Comparison of ENCODE assay signal across 10 cellular contexts in genomic region chr9:89686134-89686533, GRCh38.
DNase-seq lines count a peak whose midpoint lies in the region; ATAC-seq and TF ChIP-seq lines count a peak whose summit lies in the region.
"Had no signal": no experiment of that assay in that cellular context is flagged by ENCODE, and none has a peak within 500 bp of the region (broad histone marks: within the 10 kb centered on the region; RNA-seq: fewer than 3 reads in every experiment).

No MANE protein-coding gene starts in this region.

- peak; percentile 88 for DNase-seq in NCI-H1105 (lab: John Stamatoyannopoulos, UW)
- peak; percentile 42 to 74 for DNase-seq in SHP77 (lab: John Stamatoyannopoulos, UW)
- peak; percentile 73 for DNase-seq in left lobe of liver (ENCODE audit: low spot score)
- no peak for DNase-seq in inferior parietal cortex (ENCODE audit: extremely low spot score)
- no peak for DNase-seq in spleen
- DNase-seq in NCI-H2029 treated with DMSO at 0.1 percent for 48 hours (lab: John Stamatoyannopoulos, UW), result no peak
- no peak for DNase-seq in gastrocnemius medialis
- DNase-seq: effector CD8-positive, alpha-beta T cell; occipital lobe had no signal

- WGBS in spleen, 5 donors, result 53 to 73% (median 67%) methylated on average over 5 of the region's 5 CpGs

- H3K4me1 ChIP-seq in BLaER1 (peaks cover 15% of the 10 kb centered on the region), spleen (peaks cover 0 to 3% (median 0%) of the 10 kb centered on the region in 6 donors), gastrocnemius medialis (peaks cover 18 to 24% of the 10 kb centered on the region in 2 donors)

- peak; percentile 78 for ATAC-seq in left lobe of liver
- no peak for ATAC-seq in gastrocnemius medialis

- in situ Hi-C loops in gastrocnemius medialis (cut with MboI; ENCODE audit: low sequenced_read_pairs in 4 of 4), result no loop called here

- H4K20me1 ChIP-seq in BLaER1, result no peaks in the 10 kb centered on the region

- H3K4me3 ChIP-seq in BLaER1 (no peak overlapping the region), spleen (no peak overlapping the region), gastrocnemius medialis (no peak overlapping the region)

- H3K27me3 ChIP-seq in BLaER1 (no peaks in the 10 kb centered on the region), spleen (replicated peaks in 1 of 7) (no peaks in the 10 kb centered on the region), gastrocnemius medialis (no peaks in the 10 kb centered on the region)

- H3K9me3 ChIP-seq in BLaER1, result no peaks in the 10 kb centered on the region
- no peaks in the 10 kb centered on the region for H3K9me3 ChIP-seq in spleen
- no peaks in the 10 kb centered on the region for H3K9me3 ChIP-seq in gastrocnemius medialis

- H3K9ac ChIP-seq in BLaER1, result no peak overlapping the region

- peak overlapping the region; percentile 19; the same call in 1 of the 2 replicates for H3K4me2 ChIP-seq in BLaER1

- TF ChIP-seq CTCF in spleen (IDR thresholded peaks at IDR 0.05 in 8 of 11, conservative IDR thresholded peaks at IDR 0.05 in 3 of 11) (no peak), gastrocnemius medialis (IDR thresholded peaks at IDR 0.05 in 4 of 5, conservative IDR thresholded peaks at IDR 0.05 in 1 of 5) (no peak)

- no peak for TF ChIP-seq POLR2A in spleen (IDR thresholded peaks at IDR 0.05)
- TF ChIP-seq POLR2A in gastrocnemius medialis (IDR thresholded peaks at IDR 0.05), result no peak

- H3K27ac ChIP-seq in BLaER1 (no peak overlapping the region), spleen (no peak overlapping the region), gastrocnemius medialis (peak overlapping the region in 1 of 4 donors; percentile 90)

- H3K36me3 ChIP-seq in BLaER1 (no peaks in the 10 kb centered on the region), spleen (no peaks in the 10 kb centered on the region), gastrocnemius medialis (no peaks in the 10 kb centered on the region)

- intact Hi-C loops in spleen (cut with DNase I; ENCODE audit: low total_unique reads) (no loop called here), gastrocnemius medialis (cut with DNase I; ENCODE audit: low total_unique reads) (no loop called here)

Comparison
In these comparisons a context has a peak if more than half of its experiments do, and no peak if none do; other contexts are left out.
1. DNase-seq: peak in NCI-H1105 (single experiment), SHP77 (2 of 2) and left lobe of liver (single experiment); none in inferior parietal cortex (single experiment), spleen (single experiment), NCI-H2029 treated with DMSO at 0.1 percent for 48 hours (single experiment) and gastrocnemius medialis (0 of 2).